In genomic region chr10:90937645-90938258, GRCh38 we compare ENCODE assay signal across 19 cellular contexts. TPM values are rescaled to one million over a fixed set of nuclear protein-coding genes. Genes with fewer than 3 reads are reported as not detected.
DNase-seq lines count a peak whose midpoint lies in the region; ATAC-seq and TF ChIP-seq lines count a peak whose summit lies in the region.
"Had no signal": no experiment of that assay in that cellular context is flagged by ENCODE, and none has a peak within 500 bp of the region (broad histone marks: within the 10 kb centered on the region; RNA-seq: fewer than 3 reads in every experiment).

No MANE protein-coding gene starts in this region.

- no peak overlapping the region for H3K4me2 ChIP-seq in mesenchymal stem cell (ENCODE audit: low read length, poor library complexity, severe bottlenecking)
- H3K4me2 ChIP-seq: BLaER1 had no signal

- H3K14ac ChIP-seq in mesenchymal stem cell (ENCODE audit: low read length in 2 of 2) = no peak overlapping the region

- peak overlapping the region in 1 of 2 experiments; percentile 4 for H3K4ac ChIP-seq in mesenchymal stem cell (ENCODE audit: low read depth in 1 of 2, low read length in 2 of 2)

- H4K8ac ChIP-seq in mesenchymal stem cell (ENCODE audit: low read length) = peak overlapping the region; percentile 8

- no peak overlapping the region for H2AK5ac ChIP-seq in mesenchymal stem cell (ENCODE audit: low read length, severe bottlenecking)

- no peak overlapping the region for H3K4me3 Mint-ChIP-seq in stimulated activated naive B cell treated with anti-CD40 and anti-IgM and Interleukin-4, amounts not matched to agents 10 μg/mL and 1 μg/mL and 100 μg/mL, for 72 hours
- H3K4me3 Mint-ChIP-seq in endothelial cell (ENCODE audit: unreplicated experiment) = no peak overlapping the region
- H3K4me3 Mint-ChIP-seq: CD8-positive, alpha-beta memory T cell had no signal

- no peaks in the 10 kb centered on the region for H3K36me3 ChIP-seq in HEK293 (ENCODE audit: control insufficient read depth in 2 of 2, insufficient read depth in 1 of 2, low read length in 2 of 2)
- H3K36me3 ChIP-seq in WERI-Rb-1 = no peaks in the 10 kb centered on the region
- no peaks in the 10 kb centered on the region for H3K36me3 ChIP-seq in mesenchymal stem cell (ENCODE audit: control insufficient read depth in 1 of 2, insufficient read depth in 2 of 2, low read depth in 1 of 2, low read length in 2 of 2)
- H3K36me3 ChIP-seq: BLaER1 had no signal

- 48% methylated on average over 4 of the region's 8 CpGs for WGBS in mesenchymal stem cell

- H2BK12ac ChIP-seq in mesenchymal stem cell (ENCODE audit: low read length in 2 of 2) = peak overlapping the region; percentile 34 to 61

- H3K27ac Mint-ChIP-seq in stimulated activated naive B cell treated with anti-CD40 and anti-IgM and Interleukin-4, amounts not matched to agents 10 μg/mL and 1 μg/mL and 100 μg/mL, for 72 hours = peak overlapping the region; percentile 44
- H3K27ac Mint-ChIP-seq in endothelial cell (ENCODE audit: unreplicated experiment) = no peak overlapping the region

- H3K36me3 Mint-ChIP-seq in stimulated activated naive B cell treated with anti-CD40 and anti-IgM and Interleukin-4, amounts not matched to agents 10 μg/mL and 1 μg/mL and 100 μg/mL, for 72 hours = no peaks in the 10 kb centered on the region
- H3K36me3 Mint-ChIP-seq in endothelial cell (ENCODE audit: low read depth, unreplicated experiment) = no peaks in the 10 kb centered on the region
- H3K36me3 Mint-ChIP-seq: CD8-positive, alpha-beta memory T cell had no signal

- no peak overlapping the region for H2BK15ac ChIP-seq in mesenchymal stem cell (ENCODE audit: low read depth, poor library complexity, severe bottlenecking)

- peak overlapping the region; percentile 85 for H4K91ac ChIP-seq in mesenchymal stem cell (ENCODE audit: low read length)

- no peak overlapping the region for H3K9ac ChIP-seq in mesenchymal stem cell (ENCODE audit: low read length)
- H3K9ac ChIP-seq: BLaER1 had no signal

- H3K4me1 Mint-ChIP-seq in stimulated activated naive B cell treated with anti-CD40 and anti-IgM and Interleukin-4, amounts not matched to agents 10 μg/mL and 1 μg/mL and 100 μg/mL, for 72 hours = peaks cover 9 to 11% of the 10 kb centered on the region in 2 donors
- peaks cover 9% of the 10 kb centered on the region for H3K4me1 Mint-ChIP-seq in endothelial cell (ENCODE audit: unreplicated experiment)
- H3K4me1 Mint-ChIP-seq: CD8-positive, alpha-beta memory T cell had no signal

- POLR2A ChIA-PET in HEK293 (lab: Yijun Ruan, JAX) = interaction anchor here (1.1 kb wide), 1 partner anchor 24 kb away, joined by 3 read pairs; no protein-coding TSS in a partner anchor

- no peak overlapping the region for H3K27ac ChIP-seq in HEK293 (ENCODE audit: extremely low read depth, low read depth, low read length)
- H3K27ac ChIP-seq in WERI-Rb-1 = no peak overlapping the region
- H3K27ac ChIP-seq in mesenchymal stem cell (ENCODE audit: low read length, poor library complexity, severe bottlenecking) = no peak overlapping the region
- H3K27ac ChIP-seq: BLaER1, SK-N-MC had no signal

- no peak overlapping the region for H3K23ac ChIP-seq in mesenchymal stem cell (ENCODE audit: low read length in 2 of 2)

- no peaks in the 10 kb centered on the region for H3K9me3 ChIP-seq in HEK293 (ENCODE audit: control insufficient read depth, insufficient read depth, low read depth, low read length)
- no peaks in the 10 kb centered on the region for H3K9me3 ChIP-seq in WERI-Rb-1 (ENCODE audit: severe bottlenecking)
- H3K9me3 ChIP-seq in mesenchymal stem cell (ENCODE audit: control insufficient read depth, low read length) = no peaks in the 10 kb centered on the region
- H3K9me3 ChIP-seq: BLaER1 had no signal

- H3K27me3 ChIP-seq in WERI-Rb-1 (ENCODE audit: insufficient read depth, low read depth, severe bottlenecking) (no peaks in the 10 kb centered on the region), mesenchymal stem cell (ENCODE audit: control insufficient read depth in 1 of 2, insufficient read depth in 1 of 2, low read length in 2 of 2) (peaks cover 0 to 2% of the 10 kb centered on the region in 2 experiments)
- H3K27me3 ChIP-seq: BLaER1 had no signal

- H3K18ac ChIP-seq in mesenchymal stem cell (ENCODE audit: low read depth in 1 of 2, low read length in 2 of 2) = peak overlapping the region; percentile 51 to 59

- peak; percentile 32 for DNase-seq in WERI-Rb-1
- DNase-seq in mesenchymal stem cell = peak; percentile 19
- DNase-seq in stimulated activated naive B cell treated with anti-CD40 and anti-IgM and Interleukin-4, amounts not matched to agents 10 μg/mL and 1 μg/mL and 100 μg/mL, for 72 hours = no peak
- no peak for DNase-seq in D341Med (ENCODE audit: low spot score)
- no peak for DNase-seq in NCI-H345 treated with DMSO at 0.1 percent for 48 hours (lab: John Stamatoyannopoulos, UW; ENCODE audit: unreplicated experiment)
- no peak for DNase-seq in endothelial cell (ENCODE audit: low spot score)
- DNase-seq: CD8-positive, alpha-beta memory T cell; DMS153; HCEC 1CT; NCI-H1048; NCI-H146; NCI-H2081 treated with DMSO at 0.1 percent for 48 hours; NCI-H226; NCI-H526 treated with DMSO at 0.1 percent for 48 hours; PC-3 had no signal

- H3K4me1 ChIP-seq in HEK293 (ENCODE audit: control insufficient read depth, insufficient read depth, low read length) = no peaks in the 10 kb centered on the region
- peaks cover 4% of the 10 kb centered on the region for H3K4me1 ChIP-seq in mesenchymal stem cell (ENCODE audit: control insufficient read depth, insufficient read depth, low read depth, low read length)

- no peak overlapping the region for H3K4me3 ChIP-seq in HEK293 (ENCODE audit: low read depth, low read length)
- H3K4me3 ChIP-seq in WERI-Rb-1 (ENCODE audit: low read depth, low read length) = no peak overlapping the region
- no peak overlapping the region for H3K4me3 ChIP-seq in mesenchymal stem cell (ENCODE audit: insufficient read depth in 1 of 2, low read depth in 1 of 2, low read length in 2 of 2)
- H3K4me3 ChIP-seq: BLaER1, K562, SK-N-MC had no signal

- H2AFZ ChIP-seq in mesenchymal stem cell (ENCODE audit: low read depth, low read length) = peak overlapping the region; percentile 47

- no peak overlapping the region for H2BK120ac ChIP-seq in mesenchymal stem cell (ENCODE audit: low read depth, low read length)

- no peak for TF ChIP-seq CTCF in HEK293 (tag by site-specific recombination; IDR thresholded peaks at IDR 0.05)
- no peak for TF ChIP-seq CTCF in WERI-Rb-1 (IDR thresholded peaks at IDR 0.05; ENCODE audit: low read depth, low read length)
- TF ChIP-seq CTCF in endothelial cell (IDR thresholded peaks at IDR 0.05; ENCODE audit: unreplicated experiment) = no peak

- no peaks in the 10 kb centered on the region for H3K79me1 ChIP-seq in mesenchymal stem cell (replicated peaks; ENCODE audit: low read length, poor library complexity, severe bottlenecking)

- H3K27me3 Mint-ChIP-seq in stimulated activated naive B cell treated with anti-CD40 and anti-IgM and Interleukin-4, amounts not matched to agents 10 μg/mL and 1 μg/mL and 100 μg/mL, for 72 hours = no peaks in the 10 kb centered on the region
- peaks cover 2% of the 10 kb centered on the region for H3K27me3 Mint-ChIP-seq in endothelial cell (ENCODE audit: unreplicated experiment)

- H2BK5ac ChIP-seq in mesenchymal stem cell (ENCODE audit: low read depth, low read length, poor library complexity, severe bottlenecking) = no peak overlapping the region

- peaks cover 0 to 2% of the 10 kb centered on the region in 2 donors for H3K9me3 Mint-ChIP-seq in stimulated activated naive B cell treated with anti-CD40 and anti-IgM and Interleukin-4, amounts not matched to agents 10 μg/mL and 1 μg/mL and 100 μg/mL, for 72 hours
- no peaks in the 10 kb centered on the region for H3K9me3 Mint-ChIP-seq in endothelial cell (ENCODE audit: unreplicated experiment)
- H3K9me3 Mint-ChIP-seq: CD8-positive, alpha-beta memory T cell had no signal

- ATAC-seq in stimulated activated naive B cell treated with anti-CD40 and anti-IgM and Interleukin-4, amounts not matched to agents 10 μg/mL and 1 μg/mL and 100 μg/mL, for 72 hours (replicated peaks) = no peak
- ATAC-seq: K562, PC-3 had no signal

- CTCF ChIA-PET in HEK293 (lab: Yijun Ruan, JAX) = interaction anchor here (0.6 to 0.8 kb wide), 3 partner anchors 14 to 313 kb away, joined by 4 to 5 read pairs (median 4); no protein-coding TSS in a partner anchor

TF ChIP-seq in HEK293, 187 proteins besides CTCF, POLR2A, EP300 and RAD21:
- no peak for TF ChIP-seq ZNF621 (tag by site-specific recombination; IDR thresholded peaks at IDR 0.05)
- TF ChIP-seq, protein P1, sequence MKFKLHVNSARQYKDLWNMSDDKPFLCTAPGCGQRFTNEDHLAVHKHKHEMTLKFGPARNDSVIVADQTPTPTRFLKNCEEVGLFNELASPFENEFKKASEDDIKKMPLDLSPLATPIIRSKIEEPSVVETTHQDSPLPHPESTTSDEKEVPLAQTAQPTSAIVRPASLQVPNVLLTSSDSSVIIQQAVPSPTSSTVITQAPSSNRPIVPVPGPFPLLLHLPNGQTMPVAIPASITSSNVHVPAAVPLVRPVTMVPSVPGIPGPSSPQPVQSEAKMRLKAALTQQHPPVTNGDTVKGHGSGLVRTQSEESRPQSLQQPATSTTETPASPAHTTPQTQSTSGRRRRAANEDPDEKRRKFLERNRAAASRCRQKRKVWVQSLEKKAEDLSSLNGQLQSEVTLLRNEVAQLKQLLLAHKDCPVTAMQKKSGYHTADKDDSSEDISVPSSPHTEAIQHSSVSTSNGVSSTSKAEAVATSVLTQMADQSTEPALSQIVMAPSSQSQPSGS (tag by site-specific recombination; IDR thresholded peaks at IDR 0.05; ENCODE audit: low read depth) = peak; percentile 59

RNA-seq across cellular contexts. Expression of gene ANKRD1, which starts 16.9 kb away (rescaled TPM):
- 70.3 TPM for polyA plus RNA-seq in mesenchymal stem cell (2013, experiment 1 of 2)
- polyA plus RNA-seq in mesenchymal stem cell (2013, experiment 2 of 2) = 68.3 TPM
- 0.82 TPM for total RNA-seq in endothelial cell (ENCODE audit: unreplicated experiment)
- total RNA-seq: CD8-positive, alpha-beta memory T cell; K562 had no signal
- polyA plus RNA-seq: CD8-positive, alpha-beta memory T cell; K562 had no signal

Comparison
In these comparisons a context has a peak if more than half of its experiments do, and no peak if none do; other contexts are left out.
1. DNase-seq: peak in WERI-Rb-1 (single experiment) and mesenchymal stem cell (single experiment); none in stimulated activated naive B cell treated with anti-CD40 and anti-IgM and Interleukin-4, amounts not matched to agents 10 μg/mL and 1 μg/mL and 100 μg/mL, for 72 hours (single experiment), D341Med (single experiment), NCI-H345 treated with DMSO at 0.1 percent for 48 hours (single experiment) and endothelial cell (single experiment).